Comparison of ENCODE assay signal across 15 cellular contexts in the genomic region with DNA sequence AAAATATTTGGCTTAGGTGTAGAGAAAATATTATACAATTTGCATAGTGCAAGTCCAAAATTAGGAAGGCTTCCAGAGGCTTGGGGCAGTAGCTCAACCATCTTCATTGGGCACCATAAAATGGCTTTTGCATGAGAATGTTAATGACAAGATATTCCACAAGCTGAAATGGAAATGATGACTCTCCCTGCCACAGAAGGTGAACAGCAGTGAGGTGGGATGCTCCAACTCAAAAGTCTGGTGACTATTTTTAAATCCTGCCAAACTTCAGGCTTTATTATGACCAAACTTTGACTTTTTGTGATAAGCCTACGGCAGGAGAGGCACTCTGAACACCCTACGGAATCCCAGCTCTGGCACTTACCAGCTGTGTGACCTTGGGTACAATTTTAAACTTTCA.
"Had no signal": no experiment of that assay in that cellular context is flagged by ENCODE, and none has a peak within 500 bp of the region (broad histone marks: within the 10 kb centered on the region; RNA-seq: fewer than 3 reads in every experiment).

No MANE protein-coding gene starts in this region.

- H3K27me3 ChIP-seq: spleen, tibial nerve, vagina had no signal

- H3K27me3 Mint-ChIP-seq: stimulated activated memory B cell treated with anti-CD40 and anti-IgM and Interleukin-4, amounts not matched to agents 10 μg/mL and 1 μg/mL and 100 μg/mL, for 72 hours had no signal

- H3K4me3 Mint-ChIP-seq: neural crest cell; stimulated activated memory B cell treated with anti-CD40 and anti-IgM and Interleukin-4, amounts not matched to agents 10 μg/mL and 1 μg/mL and 100 μg/mL, for 72 hours had no signal

- DNase-seq: activated CD4-positive, CD25-positive, alpha-beta regulatory T cell treated with anti-CD3 and anti-CD28 coated beads, Interleukin-2, amount 50 U/mL, for 72 hours; activated gamma-delta T cell; dermis blood vessel endothelial cell; foreskin melanocyte; mesendoderm; spleen; stimulated activated CD4-positive, alpha-beta T cell treated with anti-CD3 and anti-CD28 coated beads, Interleukin-1b, Interleukin-23, amount 100 ng/mL, for 48 hours; substantia nigra; T1000 had no signal

- H3K36me3 ChIP-seq: tibial nerve, vagina had no signal

- ATAC-seq: sciatic nerve; stimulated activated memory B cell treated with anti-CD40 and anti-IgM and Interleukin-4, amounts not matched to agents 10 μg/mL and 1 μg/mL and 100 μg/mL, for 72 hours had no signal

- H3K27ac ChIP-seq: epithelial cell of prostate, tibial nerve, vagina had no signal

- H3K4me3 ChIP-seq: spleen, tibial nerve, vagina had no signal

- H3K9me3 ChIP-seq: spleen, tibial nerve, vagina had no signal

- H3K9me3 Mint-ChIP-seq: neural crest cell; stimulated activated memory B cell treated with anti-CD40 and anti-IgM and Interleukin-4, amounts not matched to agents 10 μg/mL and 1 μg/mL and 100 μg/mL, for 72 hours had no signal
